8 cellular contexts compared by ENCODE assay signal in the genomic region with DNA sequence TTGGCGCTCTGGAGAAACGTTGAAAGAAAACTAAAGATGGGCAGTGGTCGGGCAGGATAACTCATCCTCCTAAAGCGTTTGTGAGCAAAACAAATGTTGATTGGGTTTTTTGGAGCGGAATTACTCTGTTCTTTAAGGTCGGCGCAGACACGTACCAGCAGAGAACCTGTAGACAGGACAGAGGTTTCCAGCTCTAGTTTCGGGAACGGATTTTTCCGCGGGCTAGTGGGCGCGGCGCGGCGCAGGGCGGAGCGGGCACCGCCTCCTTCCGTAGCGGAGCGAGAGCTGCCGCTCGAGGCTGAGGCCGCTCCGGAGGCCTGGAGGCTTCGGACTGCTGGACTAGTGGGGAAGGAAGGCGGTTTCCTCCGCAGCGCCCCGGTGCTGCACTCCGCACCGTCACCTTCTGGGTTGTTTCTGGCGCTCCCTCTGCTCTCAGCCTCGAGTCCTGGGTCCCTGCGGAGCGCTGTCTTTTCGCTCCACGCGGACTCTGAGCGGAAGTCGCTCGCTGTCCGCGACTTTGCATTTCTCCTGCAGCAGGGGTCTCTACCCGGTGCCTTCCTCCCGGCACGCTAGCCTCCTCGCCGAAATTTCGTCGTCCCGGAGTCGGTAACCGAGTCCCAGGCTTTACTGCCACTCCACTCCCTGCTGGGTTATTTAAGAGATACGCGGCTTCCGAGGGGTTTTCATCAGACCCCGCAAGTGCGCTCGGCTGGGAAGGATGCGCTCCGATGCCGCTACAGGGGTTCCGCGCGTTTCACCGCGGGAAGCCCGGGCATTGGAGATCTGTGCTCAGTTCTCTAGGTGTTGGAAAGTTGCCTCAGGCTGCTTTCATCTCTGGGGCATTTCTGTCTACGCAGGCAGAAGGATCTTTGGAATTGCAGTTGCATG. TPM values are rescaled to one million over a fixed set of nuclear protein-coding genes. Genes with fewer than 3 reads are reported as not detected.
DNase-seq lines count a peak whose midpoint lies in the region; ATAC-seq, FAIRE-seq and TF ChIP-seq lines count a peak whose summit lies in the region.

No MANE protein-coding gene starts in this region.

- no peak for TF ChIP-seq CTCF in left ventricle myocardium inferior (IDR thresholded peaks at IDR 0.05; ENCODE audit: borderline replicate concordance)

- H3K4me1 Mint-ChIP-seq in activated CD8-positive, alpha-beta memory T cell treated with anti-CD3 and anti-CD28 coated beads, Interleukin-2, amount 10 ng/mL, durations not matched to agents 7 days and 5 days, result peaks cover 13% of the 10 kb centered on the region

- H3K36me3 ChIP-seq in H7 (replicated peaks; ENCODE audit: control insufficient read depth, insufficient read depth, low read length) (no peaks in the 10 kb centered on the region), left ventricle myocardium inferior (no peaks in the 10 kb centered on the region)

- peak; percentile 49 for ATAC-seq in activated CD8-positive, alpha-beta memory T cell treated with anti-CD3 and anti-CD28 coated beads, Interleukin-2, amount 10 ng/mL, durations not matched to agents 7 days and 5 days
- no peak for ATAC-seq in GM18861 (IDR thresholded peaks at IDR 0.05; ENCODE audit: unreplicated experiment)
- no peak for ATAC-seq in HG02870 (IDR thresholded peaks at IDR 0.05; ENCODE audit: unreplicated experiment)

- no peaks in the 10 kb centered on the region for H3K9me3 Mint-ChIP-seq in activated CD8-positive, alpha-beta memory T cell treated with anti-CD3 and anti-CD28 coated beads, Interleukin-2, amount 10 ng/mL, durations not matched to agents 7 days and 5 days (ENCODE audit: low read depth)

- intact Hi-C loops in left ventricle myocardium inferior (cut with micrococcal nuclease), result no loop called here

- H3K27me3 ChIP-seq in H7 (ENCODE audit: control insufficient read depth, insufficient read depth, low read length) (peaks cover 100% of the 10 kb centered on the region), left ventricle myocardium inferior (ENCODE audit: low read depth) (peaks cover 100% of the 10 kb centered on the region)

- H3K27ac Mint-ChIP-seq in activated CD8-positive, alpha-beta memory T cell treated with anti-CD3 and anti-CD28 coated beads, Interleukin-2, amount 10 ng/mL, durations not matched to agents 7 days and 5 days, result peak overlapping the region; percentile 70

- no peak for FAIRE-seq in GM12892 (lab: Jason Lieb, UNC)

- DNase-seq in H7 (peak; percentile 82), left ventricle myocardium inferior (no peak), GM12892 (ENCODE audit: insufficient read length) (no peak), glomerular visceral epithelial cell (ENCODE audit: extremely low spot score) (no peak)
- DNase-seq in activated CD8-positive, alpha-beta memory T cell treated with anti-CD3 and anti-CD28 coated beads, Interleukin-2, amount 10 ng/mL, durations not matched to agents 7 days and 5 days, result no peak

- H3K36me3 Mint-ChIP-seq in activated CD8-positive, alpha-beta memory T cell treated with anti-CD3 and anti-CD28 coated beads, Interleukin-2, amount 10 ng/mL, durations not matched to agents 7 days and 5 days, result peaks cover 6% of the 10 kb centered on the region

- H3K4me1 ChIP-seq in left ventricle myocardium inferior, result peaks cover 25% of the 10 kb centered on the region

- H3K4me3 ChIP-seq in H7 (ENCODE audit: insufficient read depth, low read depth, low read length) (peak overlapping the region; percentile 14; the same call in 1 of the 2 replicates), left ventricle myocardium inferior (peak overlapping the region; percentile 54), skin epidermis (peak overlapping the region in 6 of 7 experiments; percentile 8 to 20 (median 12))

- H3K27ac ChIP-seq in left ventricle myocardium inferior (replicated peaks) (no peak overlapping the region), skin epidermis (no peak overlapping the region)

- no peaks in the 10 kb centered on the region for H3K9me3 ChIP-seq in left ventricle myocardium inferior (replicated peaks)

- H3K4me3 Mint-ChIP-seq in activated CD8-positive, alpha-beta memory T cell treated with anti-CD3 and anti-CD28 coated beads, Interleukin-2, amount 10 ng/mL, durations not matched to agents 7 days and 5 days, result peak overlapping the region; percentile 61

- H3K27me3 Mint-ChIP-seq in activated CD8-positive, alpha-beta memory T cell treated with anti-CD3 and anti-CD28 coated beads, Interleukin-2, amount 10 ng/mL, durations not matched to agents 7 days and 5 days, result peaks cover 21% of the 10 kb centered on the region

- CTCF ChIA-PET in activated CD8-positive, alpha-beta memory T cell treated with anti-CD3 and anti-CD28 coated beads, Interleukin-2, amount 10 ng/mL, durations not matched to agents 7 days and 5 days (lab: Charles Lee), result interaction anchor here (0.9 kb wide), 1 partner anchor 8 kb away, joined by 3 read pairs; no protein-coding TSS in a partner anchor

- TF ChIP-seq POLR2A in GM12892 (IDR thresholded peaks at IDR 0.05; ENCODE audit: low read depth, low read length), result no peak

RNA-seq across cellular contexts. Expression of gene FOXD2, which starts 7.0 kb away (rescaled TPM):
- 0.83 and 1.1 TPM in 2 replicates for total RNA-seq in H7 (2014; rRNA removed; shearing (Covaris generic))
- total RNA-seq in activated CD8-positive, alpha-beta memory T cell treated with anti-CD3 and anti-CD28 coated beads, Interleukin-2, amount 10 ng/mL, durations not matched to agents 7 days and 5 days, result under 1 TPM; 0.23 to 0.53 TPM
- not detected for total RNA-seq in left ventricle myocardium inferior
- 0.13 TPM for polyA plus RNA-seq in GM12892 (2012; ENCODE audit: missing spikeins)

RNA-seq across cellular contexts. Expression of gene FOXE3, which starts 28.7 kb away (rescaled TPM):
- 0.14 TPM in 1 of 2 replicates, not detected in the other for total RNA-seq in H7 (2014; rRNA removed; shearing (Covaris generic))
- not detected for total RNA-seq in activated CD8-positive, alpha-beta memory T cell treated with anti-CD3 and anti-CD28 coated beads, Interleukin-2, amount 10 ng/mL, durations not matched to agents 7 days and 5 days
- not detected for total RNA-seq in left ventricle myocardium inferior
- not detected for polyA plus RNA-seq in GM12892 (2012; ENCODE audit: missing spikeins)
